22 cellular contexts compared by ENCODE assay signal in the genomic region with DNA sequence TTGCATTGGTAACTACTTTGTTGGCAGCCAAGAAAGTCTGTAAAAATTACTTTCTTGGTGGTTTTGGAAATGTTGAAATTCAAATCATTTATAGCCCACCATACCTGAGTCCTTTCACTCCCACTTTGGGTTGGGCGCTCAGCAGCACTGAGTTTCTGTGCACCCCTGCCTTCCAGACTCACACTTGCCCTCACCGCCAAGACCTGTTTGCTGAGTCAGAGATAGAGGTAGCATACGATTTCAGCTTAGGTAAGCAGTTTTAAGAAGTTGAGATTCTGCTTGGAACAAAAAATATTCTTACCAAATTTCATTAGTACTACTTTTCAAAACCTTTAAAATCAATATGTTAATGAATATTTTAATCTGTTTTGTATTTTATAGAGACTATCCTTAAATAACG.
"Had no signal": no experiment of that assay in that cellular context is flagged by ENCODE, and none has a peak within 500 bp of the region (broad histone marks: within the 10 kb centered on the region; RNA-seq: fewer than 3 reads in every experiment).

No MANE protein-coding gene starts in this region.

- H3K27me3 Mint-ChIP-seq: activated B cell treated with CpG ODN at 0.5 μM for 24 hours; activated CD4-positive, alpha-beta T cell treated with anti-CD3 and anti-CD28 coated beads, Interleukin-2, amount 10 ng/mL, durations not matched to agents 24 days and 14 days; activated CD8-positive, alpha-beta T cell treated with anti-CD3 and anti-CD28 coated beads for 36 hours; activated naive CD8-positive, alpha-beta T cell treated with anti-CD3 and anti-CD28 coated beads, Interleukin-2, amount 10 ng/mL, durations not matched to agents 7 days and 5 days; effector memory CD8-positive, alpha-beta T cell; stimulated activated naive CD8-positive, alpha-beta T cell treated with anti-CD3 and anti-CD28 coated beads, Interleukin-15, amount 100 ng/mL, for 72 hours had no signal

- H3K27ac Mint-ChIP-seq: activated B cell treated with CpG ODN at 0.5 μM for 24 hours; activated CD8-positive, alpha-beta T cell treated with anti-CD3 and anti-CD28 coated beads for 36 hours; activated naive CD8-positive, alpha-beta T cell treated with anti-CD3 and anti-CD28 coated beads, Interleukin-2, amount 10 ng/mL, durations not matched to agents 7 days and 5 days; stimulated activated naive CD8-positive, alpha-beta T cell treated with anti-CD3 and anti-CD28 coated beads, Interleukin-15, amount 100 ng/mL, for 72 hours had no signal

- H3K27ac ChIP-seq: epithelial cell of prostate, suprapubic skin, transverse colon, vagina had no signal

- H3K9me3 ChIP-seq: suprapubic skin, transverse colon, vagina had no signal

- H3K4me3 ChIP-seq: lung, suprapubic skin, transverse colon, vagina had no signal

- H3K9me3 Mint-ChIP-seq: activated B cell treated with CpG ODN at 0.5 μM for 24 hours; activated CD4-positive, alpha-beta T cell treated with anti-CD3 and anti-CD28 coated beads, Interleukin-2, amount 10 ng/mL, durations not matched to agents 24 days and 14 days; activated CD8-positive, alpha-beta T cell treated with anti-CD3 and anti-CD28 coated beads for 36 hours; activated naive CD8-positive, alpha-beta T cell treated with anti-CD3 and anti-CD28 coated beads, Interleukin-2, amount 10 ng/mL, durations not matched to agents 7 days and 5 days; effector memory CD8-positive, alpha-beta T cell; nephron; stimulated activated naive CD8-positive, alpha-beta T cell treated with anti-CD3 and anti-CD28 coated beads, Interleukin-15, amount 100 ng/mL, for 72 hours had no signal

- H3K4me1 Mint-ChIP-seq: nephron had no signal

- H3K4me3 Mint-ChIP-seq: activated B cell treated with CpG ODN at 0.5 μM for 24 hours; activated CD4-positive, alpha-beta T cell treated with anti-CD3 and anti-CD28 coated beads, Interleukin-2, amount 10 ng/mL, durations not matched to agents 24 days and 14 days; activated CD8-positive, alpha-beta T cell treated with anti-CD3 and anti-CD28 coated beads for 36 hours; activated naive CD8-positive, alpha-beta T cell treated with anti-CD3 and anti-CD28 coated beads, Interleukin-2, amount 10 ng/mL, durations not matched to agents 7 days and 5 days; effector memory CD8-positive, alpha-beta T cell; nephron; stimulated activated naive CD8-positive, alpha-beta T cell treated with anti-CD3 and anti-CD28 coated beads, Interleukin-15, amount 100 ng/mL, for 72 hours had no signal

- DNase-seq: activated B cell treated with CpG ODN at 0.5 μM for 24 hours; activated CD4-positive, alpha-beta T cell treated with anti-CD3 and anti-CD28 coated beads, Interleukin-2, amount 10 ng/mL, durations not matched to agents 24 days and 14 days; activated CD8-positive, alpha-beta T cell treated with anti-CD3 and anti-CD28 coated beads for 36 hours; activated gamma-delta T cell treated with Interleukin-2 at 50 U/mL for 16 hours; activated naive CD8-positive, alpha-beta T cell treated with anti-CD3 and anti-CD28 coated beads, Interleukin-2, amount 10 ng/mL, durations not matched to agents 7 days and 5 days; activated T-cell treated with anti-CD3 and anti-CD28 coated beads, Interleukin-2, amount 50 U/mL, for 48 hours; amygdala; effector memory CD8-positive, alpha-beta T cell; foreskin fibroblast; islet precursor cell; midbrain; nucleus accumbens; stimulated activated CD4-positive, alpha-beta T cell treated with anti-CD3 and anti-CD28 coated beads, Interleukin-2, amount 100 ng/mL, for 24 hours; stimulated activated naive CD8-positive, alpha-beta T cell treated with anti-CD3 and anti-CD28 coated beads, Interleukin-15, amount 100 ng/mL, for 72 hours; T-helper 1 cell; T-helper 9 cell; transverse colon had no signal

- H3K4me1 ChIP-seq: suprapubic skin had no signal

- ATAC-seq: activated CD8-positive, alpha-beta T cell treated with anti-CD3 and anti-CD28 coated beads for 36 hours; effector memory CD8-positive, alpha-beta T cell; stimulated activated naive CD8-positive, alpha-beta T cell treated with anti-CD3 and anti-CD28 coated beads, Interleukin-15, amount 100 ng/mL, for 72 hours had no signal

- H3K27me3 ChIP-seq: suprapubic skin, transverse colon, vagina had no signal
